Comparison of ENCODE assay signal across 10 cellular contexts in the genomic region with DNA sequence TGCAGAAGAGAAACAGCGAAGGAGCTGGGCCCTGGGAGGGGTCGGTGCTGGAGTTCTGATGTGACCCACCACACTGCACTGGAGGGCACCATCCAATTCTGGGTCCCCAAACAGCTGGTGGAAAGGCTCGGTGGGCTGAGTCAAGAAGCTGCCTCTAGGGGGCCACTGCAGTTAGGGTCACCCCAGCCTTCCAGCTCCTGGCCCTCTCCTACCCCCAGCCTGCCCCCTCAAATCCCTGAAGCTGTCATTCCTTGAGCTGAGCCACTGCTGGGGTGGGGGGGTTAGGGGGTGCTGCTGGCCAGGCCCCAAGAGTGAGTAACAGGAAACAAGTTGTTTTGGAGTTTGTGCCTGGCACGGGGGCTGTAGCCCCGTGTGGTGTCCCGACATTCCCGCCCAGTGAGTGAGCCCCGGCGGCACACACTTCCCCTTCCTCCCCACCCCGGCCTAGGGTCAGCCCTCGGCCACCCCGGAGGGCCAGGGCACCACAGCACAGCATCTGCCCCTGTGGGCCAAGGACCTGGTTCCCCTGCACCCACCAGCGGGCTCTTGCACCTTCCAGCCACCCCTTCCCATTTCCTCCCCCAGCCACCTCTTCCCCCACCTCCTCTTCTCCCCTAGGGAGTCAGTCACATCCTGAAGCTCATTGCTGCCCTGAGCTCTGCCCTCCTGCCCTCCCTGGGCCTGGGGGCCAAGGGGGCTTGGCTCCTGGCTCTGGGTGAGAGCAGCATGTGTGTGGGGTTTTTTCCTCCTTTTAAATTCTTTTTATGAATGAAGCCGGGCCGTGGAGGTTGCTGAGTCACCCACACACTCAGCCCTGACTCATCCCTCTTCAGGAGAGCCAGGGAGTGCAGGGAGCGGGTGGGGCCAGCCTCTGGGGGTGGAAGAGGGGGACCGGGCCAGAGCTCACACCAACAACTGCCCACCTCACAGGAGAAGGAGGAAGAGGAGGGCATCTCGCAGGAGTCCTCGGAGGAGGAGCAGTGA. TPM values are rescaled to one million over a fixed set of nuclear protein-coding genes. Genes with fewer than 3 reads are reported as not detected.
DNase-seq lines count a peak whose midpoint lies in the region; FAIRE-seq and TF ChIP-seq lines count a peak whose summit lies in the region.
"Had no signal": no experiment of that assay in that cellular context is flagged by ENCODE, and none has a peak within 500 bp of the region (broad histone marks: within the 10 kb centered on the region; RNA-seq: fewer than 3 reads in every experiment).

No MANE protein-coding gene starts in this region.

- in situ Hi-C loops in ACHN (cut with HindIII; ENCODE audit: low pct_ligation_motif_present, low pct_unique_long_range_greater_than_20kb, low sequenced_read_pairs) = no loop called here
- in situ Hi-C loops in GM13977 (cut with MboI; ENCODE audit: low pct_unique_long_range_greater_than_20kb, low sequenced_read_pairs, unreplicated experiment) = loop anchor here (25.0 kb wide), 1 partner anchor 368 kb away; no protein-coding TSS in a partner anchor
- in situ Hi-C loops in brain microvascular endothelial cell (cut with HindIII; ENCODE audit: low pct_ligation_motif_present, low sequenced_read_pairs) = no loop called here

- H3K36me3 ChIP-seq in SK-N-MC (ENCODE audit: insufficient read depth, low read length) (peaks cover 52% of the 10 kb centered on the region), brain microvascular endothelial cell (replicated peaks) (peaks cover 30% of the 10 kb centered on the region), keratinocyte (ENCODE audit: control insufficient read depth in 2 of 2, extremely low read depth in 1 of 2, insufficient read depth in 2 of 2, low read length in 2 of 2) (peaks cover 25 to 37% of the 10 kb centered on the region in 2 experiments)

- H3K27ac ChIP-seq in SK-N-MC (peak overlapping the region; percentile 21; the same call in 1 of the 2 replicates), brain microvascular endothelial cell (peak overlapping the region; percentile 83), keratinocyte (ENCODE audit: control insufficient read depth, insufficient read depth, low read length) (peak overlapping the region; percentile 87)
- H3K27ac ChIP-seq: parathyroid adenoma had no signal

- TF ChIP-seq CTCF in GM13977 (IDR thresholded peaks at IDR 0.05; ENCODE audit: extremely low read depth, insufficient read depth, missing control alignments) = peak; percentile 42
- TF ChIP-seq CTCF in brain microvascular endothelial cell (IDR thresholded peaks at IDR 0.05; ENCODE audit: low read depth, low read length, missing control alignments) = peak; percentile 72
- peak in 2 of 3 experiments; percentile 17 to 34 for TF ChIP-seq CTCF in keratinocyte (optimal IDR thresholded peaks at IDR 0.05 in 1 of 3, IDR thresholded peaks at IDR 0.05 in 1 of 3, conservative IDR thresholded peaks at IDR 0.05 in 1 of 3; ENCODE audit: extremely low read depth in 1 of 3, insufficient read depth in 2 of 3, low read length in 3 of 3)

- peaks cover 22% of the 10 kb centered on the region for H3K79me2 ChIP-seq in keratinocyte (ENCODE audit: control insufficient read depth, insufficient read depth, low read length)
- H3K79me2 ChIP-seq: parathyroid adenoma had no signal

- no peak overlapping the region for H3K9ac ChIP-seq in SK-N-MC (ENCODE audit: insufficient read length)
- H3K9ac ChIP-seq in keratinocyte (ENCODE audit: control insufficient read depth, extremely low read depth, insufficient read depth, low read length) = peak overlapping the region; percentile 69
- H3K9ac ChIP-seq: parathyroid adenoma had no signal

- H3K4me2 ChIP-seq in keratinocyte (ENCODE audit: control insufficient read depth, extremely low read depth, insufficient read depth, low read depth, low read length) = peak overlapping the region; percentile 67

- H3K4me3 ChIP-seq in SK-N-MC = no peak overlapping the region
- H3K4me3 ChIP-seq in brain microvascular endothelial cell (ENCODE audit: low read depth, low read length) = peak overlapping the region; percentile 26
- peak overlapping the region in 2 of 3 experiments; percentile 36 to 48 for H3K4me3 ChIP-seq in keratinocyte (ENCODE audit: control insufficient read depth in 2 of 3, extremely low read depth in 1 of 3, insufficient read depth in 2 of 3, low read depth in 1 of 3, low read length in 3 of 3)
- H3K4me3 ChIP-seq: HAP-1 had no signal

- peaks cover 25% of the 10 kb centered on the region for H4K20me1 ChIP-seq in keratinocyte (ENCODE audit: control insufficient read depth, extremely low read depth, insufficient read depth, low read length)

- dilution Hi-C loops in keratinocyte (cut with MboI; ENCODE audit: extremely low pct_ligation_motif_present, low sequenced_read_pairs) = no loop called here

- H3K4me1 ChIP-seq in keratinocyte (ENCODE audit: control insufficient read depth, extremely low read depth, insufficient read depth, low read length) = peaks cover 84% of the 10 kb centered on the region

- FAIRE-seq in keratinocyte (lab: Jason Lieb, UNC) = no peak

- no peaks in the 10 kb centered on the region for H3K27me3 ChIP-seq in brain microvascular endothelial cell (replicated peaks)
- no peaks in the 10 kb centered on the region for H3K27me3 ChIP-seq in keratinocyte (ENCODE audit: control insufficient read depth, extremely low read depth, insufficient read depth, low read length)

- no peak overlapping the region for H2AFZ ChIP-seq in keratinocyte (ENCODE audit: control insufficient read depth, low read length)
- H2AFZ ChIP-seq: parathyroid adenoma had no signal

- H3K9me3 ChIP-seq in SK-N-MC (ENCODE audit: low read depth, low read length) (no peaks in the 10 kb centered on the region), keratinocyte (ENCODE audit: control insufficient read depth, low read depth, low read length) (no peaks in the 10 kb centered on the region)
- H3K9me3 ChIP-seq: HAP-1 had no signal

- DNase-seq in ACHN = peak; percentile 93
- DNase-seq in GM13977 (ENCODE audit: low spot score) = no peak
- no peak for DNase-seq in SK-N-MC (ENCODE audit: low read depth, low spot score)
- peak; percentile 93 for DNase-seq in brain microvascular endothelial cell
- peak; percentile 72 for DNase-seq in keratinocyte (ENCODE audit: low read depth, low spot score)
- peak in 2 of 3 experiments; percentile 54 to 67 for DNase-seq in stimulated activated CD4-positive, alpha-beta T cell treated with anti-CD3 and anti-CD28 coated beads, TNF-alpha, amount 100 ng/mL, for 24 hours (ENCODE audit: low read depth in 3 of 3)
- DNase-seq in NCI-H146 (lab: John Stamatoyannopoulos, UW) = no peak
- DNase-seq in NCI-H748 treated with DMSO at 0.1 percent for 48 hours (lab: John Stamatoyannopoulos, UW) = no peak

- H3K9me1 ChIP-seq in keratinocyte (ENCODE audit: control insufficient read depth, extremely low read depth, insufficient read depth, low read length) = peaks cover 10% of the 10 kb centered on the region

RNA-seq across cellular contexts. Expression of a gene that starts 4.6 kb away (rescaled TPM):
- 27.4 to 49.3 TPM (median 33.0 TPM) in 3 replicates for polyA plus RNA-seq in keratinocyte
- polyA plus RNA-seq in keratinocyte (2011; ENCODE audit: low read depth) = 16.0 TPM
- polyA plus RNA-seq in keratinocyte (2011; cell fraction: cytosol; rRNA removed) = 35.4 and 62.8 TPM in 2 replicates
- polyA plus RNA-seq in keratinocyte (2011; cell fraction: nucleus; rRNA removed) = 27.3 and 38.3 TPM in 2 replicates
- 48.3 and 50.2 TPM in 2 replicates for polyA plus RNA-seq in keratinocyte (2012; ENCODE audit: low replicate concordance)
- 18.6 to 50.4 TPM (median 32.2 TPM) in 3 replicates for polyA minus RNA-seq in keratinocyte
- polyA minus RNA-seq in keratinocyte (2011; cell fraction: cytosol; rRNA and poly(A)+ RNA removed) = 78.5 TPM
- polyA minus RNA-seq in keratinocyte (2011; cell fraction: nucleus; rRNA and poly(A)+ RNA removed) = 5.9 and 6.0 TPM in 2 replicates

RNA-seq across cellular contexts. Expression of a gene that starts 7.5 kb away (rescaled TPM):
- 69.1 to 185 TPM (median 160 TPM) in 3 replicates for polyA plus RNA-seq in keratinocyte
- polyA plus RNA-seq in keratinocyte (2011; ENCODE audit: low read depth) = 30.9 TPM
- polyA plus RNA-seq in keratinocyte (2011; cell fraction: cytosol; rRNA removed) = 90.8 and 179 TPM in 2 replicates
- polyA plus RNA-seq in keratinocyte (2011; cell fraction: nucleus; rRNA removed) = 43.3 and 58.2 TPM in 2 replicates
- 162 and 664 TPM in 2 replicates for polyA plus RNA-seq in keratinocyte (2012; ENCODE audit: low replicate concordance)
- polyA minus RNA-seq in keratinocyte = 60.7 to 714 TPM (median 117 TPM) in 3 replicates
- 186 TPM for polyA minus RNA-seq in keratinocyte (2011; cell fraction: cytosol; rRNA and poly(A)+ RNA removed)
- polyA minus RNA-seq in keratinocyte (2011; cell fraction: nucleus; rRNA and poly(A)+ RNA removed) = 21.0 and 28.2 TPM in 2 replicates

Comparison
In these comparisons a context has a peak if more than half of its experiments do, and no peak if none do; other contexts are left out.
1. DNase-seq: peak in ACHN (single experiment), brain microvascular endothelial cell (single experiment), keratinocyte (single experiment) and stimulated activated CD4-positive, alpha-beta T cell treated with anti-CD3 and anti-CD28 coated beads, TNF-alpha, amount 100 ng/mL, for 24 hours (2 of 3); none in GM13977 (single experiment), SK-N-MC (single experiment), NCI-H146 (single experiment) and NCI-H748 treated with DMSO at 0.1 percent for 48 hours (single experiment).
2. H3K27ac ChIP-seq: peak in every context shown above with its lines; median percentile 87 in keratinocyte; 83 in brain microvascular endothelial cell; 21 in SK-N-MC.
3. Peak in every context shown above with its lines, with median percentiles within 50 percentile points of each other: CTCF ChIP-seq.